38 cellular contexts compared by ENCODE assay signal in the genomic region with DNA sequence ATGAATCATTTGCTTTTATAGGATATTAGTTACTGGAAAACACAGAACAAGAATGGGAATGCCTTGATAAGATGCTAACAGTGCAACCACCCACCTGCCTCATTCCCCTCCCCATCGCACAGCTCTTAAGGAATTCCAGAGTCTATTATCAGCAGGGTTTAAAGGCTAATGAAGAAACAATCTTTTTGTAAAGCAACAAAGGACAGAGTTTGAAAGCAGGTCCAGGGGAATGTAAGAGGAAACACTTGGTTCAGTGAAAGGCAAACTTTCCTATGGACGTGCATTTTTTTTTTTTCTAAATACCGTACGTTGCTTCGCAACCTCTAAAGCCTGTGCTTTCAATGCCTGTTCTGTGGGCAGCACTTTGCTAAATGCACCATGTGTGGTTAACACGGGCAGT.
"Had no signal": no experiment of that assay in that cellular context is flagged by ENCODE, and none has a peak within 500 bp of the region (broad histone marks: within the 10 kb centered on the region; RNA-seq: fewer than 3 reads in every experiment).

No MANE protein-coding gene starts in this region.

- H3K4me3 ChIP-seq: adrenal gland, ascending aorta, body of pancreas, breast epithelium, cardiac muscle cell had no signal

- H3K4me1 Mint-ChIP-seq: activated naive CD4-positive, alpha-beta T cell treated with anti-CD3 and anti-CD28 coated beads, Interleukin-2, amount 10 ng/mL, durations not matched to agents 7 days and 5 days; activated naive CD4-positive, alpha-beta T cell treated with anti-CD3 and anti-CD28 coated beads, Interleukin-2, amount 50 U/mL, for 24 hours; activated naive CD8-positive, alpha-beta T cell treated with anti-CD3 and anti-CD28 coated beads for 36 hours; activated naive CD8-positive, alpha-beta T cell treated with anti-CD3 and anti-CD28 coated beads, Interleukin-2, amount 10 ng/mL, durations not matched to agents 7 days and 5 days; activated naive CD8-positive, alpha-beta T cell treated with anti-CD3 and anti-CD28 coated beads, Interleukin-2, amount 50 U/mL, for 24 hours; activated T-helper 17 cell treated with anti-CD3 and anti-CD28 coated beads, Interleukin-2, amount 50 U/mL, for 72 hours; brain; central memory CD8-positive, alpha-beta T cell had no signal

- H3K27ac Mint-ChIP-seq: activated naive CD4-positive, alpha-beta T cell treated with anti-CD3 and anti-CD28 coated beads for 36 hours; activated naive CD4-positive, alpha-beta T cell treated with anti-CD3 and anti-CD28 coated beads, Interleukin-2, amount 10 ng/mL, durations not matched to agents 7 days and 5 days; activated naive CD4-positive, alpha-beta T cell treated with anti-CD3 and anti-CD28 coated beads, Interleukin-2, amount 50 U/mL, for 24 hours; activated naive CD4-positive, alpha-beta T cell treated with anti-CD3 and anti-CD28 coated beads, Interleukin-2, amount 50 U/mL, for 72 hours; activated naive CD8-positive, alpha-beta T cell; activated naive CD8-positive, alpha-beta T cell treated with anti-CD3 and anti-CD28 coated beads for 36 hours; activated naive CD8-positive, alpha-beta T cell treated with anti-CD3 and anti-CD28 coated beads, Interleukin-2, amount 10 ng/mL, durations not matched to agents 7 days and 5 days; activated naive CD8-positive, alpha-beta T cell treated with anti-CD3 and anti-CD28 coated beads, Interleukin-2, amount 50 U/mL, for 24 hours; activated T-cell treated with anti-CD3 and anti-CD28 coated beads, Interleukin-2, amount 50 U/mL, for 24 hours; activated T-cell treated with anti-CD3 and anti-CD28 coated beads, Interleukin-2, amount 50 U/mL, for 72 hours; activated T-helper 1 cell treated with anti-CD3 and anti-CD28 coated beads, Interleukin-12 subunit alpha, Interleukin-12 subunit beta, Interleukin-2, Interleukin-4 antibody, amounts not matched to agents 30 ng/mL and 10 ng/mL and 1 ng/mL, durations not matched to agents 14 hours and 24 hours and 36 hours; activated T-helper 17 cell treated with anti-CD3 and anti-CD28 coated beads, Interleukin-2, amount 50 U/mL, for 72 hours; activated T-helper 2 cell treated with anti-CD3 and anti-CD28 coated beads, Interferon-gamma antibody, Interleukin-2, Interleukin-4, amounts not matched to agents 10 μg/mL and 5 μg/mL and 100 μg/mL, durations not matched to agents 14 hours and 24 hours and 36 hours; brain had no signal

- H3K27me3 ChIP-seq: adrenal gland, ascending aorta, body of pancreas, brain microvascular endothelial cell, cardiac muscle cell had no signal

- H3K27ac ChIP-seq: adrenal gland, ascending aorta, body of pancreas, brain microvascular endothelial cell, breast epithelium, cardiac muscle cell had no signal

- H3K9me3 ChIP-seq: adrenal gland, ascending aorta, body of pancreas had no signal

- DNase-seq: activated effector memory CD4-positive, alpha-beta T cell treated with anti-CD3 and anti-CD28 coated beads, Interleukin-2, amount 50 U/mL, for 16 hours; activated effector memory CD4-positive, alpha-beta T cell treated with Interleukin-2 at 50 U/mL for 16 hours; activated gamma-delta T cell; activated gamma-delta T cell treated with Interleukin-2 at 50 U/mL for 16 hours; activated naive CD4-positive, alpha-beta T cell; activated naive CD4-positive, alpha-beta T cell treated with anti-CD3 and anti-CD28 coated beads for 36 hours; activated naive CD4-positive, alpha-beta T cell treated with anti-CD3 and anti-CD28 coated beads, Interleukin-2, amount 10 ng/mL, durations not matched to agents 7 days and 5 days; activated naive CD4-positive, alpha-beta T cell treated with anti-CD3 and anti-CD28 coated beads, Interleukin-2, amount 50 U/mL, for 16 hours; activated naive CD4-positive, alpha-beta T cell treated with Interleukin-2 at 50 U/mL for 16 hours; activated naive CD8-positive, alpha-beta T cell treated with anti-CD3 and anti-CD28 coated beads for 36 hours; activated naive CD8-positive, alpha-beta T cell treated with anti-CD3 and anti-CD28 coated beads, Interleukin-2, amount 10 ng/mL, durations not matched to agents 7 days and 5 days; activated naive CD8-positive, alpha-beta T cell treated with anti-CD3 and anti-CD28 coated beads, Interleukin-2, amount 50 U/mL, for 24 hours; activated T-cell treated with anti-CD3 and anti-CD28 coated beads, Interleukin-2, amount 50 U/mL, for 1 hour; activated T-cell treated with anti-CD3 and anti-CD28 coated beads, Interleukin-2, amount 50 U/mL, for 24 hours; activated T-cell treated with anti-CD3 and anti-CD28 coated beads, Interleukin-2, amount 50 U/mL, for 4 hours; activated T-cell treated with anti-CD3 and anti-CD28 coated beads, Interleukin-2, amount 50 U/mL, for 48 hours; activated T-cell treated with anti-CD3 and anti-CD28 coated beads, Interleukin-2, amount 50 U/mL, for 72 hours; adrenal gland; amniotic stem cell; amygdala; anterior cingulate cortex; aorta; body of pancreas; brain microvascular endothelial cell; caudate nucleus; central memory CD4-positive, alpha-beta T cell; cerebellar nuclear complex had no signal

- H3K36me3 ChIP-seq: adrenal gland, ascending aorta, brain microvascular endothelial cell, breast epithelium, cardiac muscle cell had no signal

- H3K9me3 Mint-ChIP-seq: activated naive CD4-positive, alpha-beta T cell treated with anti-CD3 and anti-CD28 coated beads for 36 hours; activated naive CD4-positive, alpha-beta T cell treated with anti-CD3 and anti-CD28 coated beads, Interleukin-2, amount 10 ng/mL, durations not matched to agents 7 days and 5 days; activated naive CD4-positive, alpha-beta T cell treated with anti-CD3 and anti-CD28 coated beads, Interleukin-2, amount 50 U/mL, for 24 hours; activated naive CD8-positive, alpha-beta T cell treated with anti-CD3 and anti-CD28 coated beads for 36 hours; activated T-cell treated with anti-CD3 and anti-CD28 coated beads, Interleukin-2, amount 50 U/mL, for 4 hours; activated T-helper 1 cell treated with anti-CD3 and anti-CD28 coated beads, Interleukin-12 subunit alpha, Interleukin-12 subunit beta, Interleukin-2, Interleukin-4 antibody, amounts not matched to agents 30 ng/mL and 10 ng/mL and 1 ng/mL, durations not matched to agents 14 hours and 24 hours and 36 hours; activated T-helper 17 cell treated with anti-CD3 and anti-CD28 coated beads, Interleukin-2, amount 50 U/mL, for 72 hours; activated T-helper 2 cell treated with anti-CD3 and anti-CD28 coated beads, Interferon-gamma antibody, Interleukin-2, Interleukin-4, amounts not matched to agents 10 μg/mL and 5 μg/mL and 100 μg/mL, durations not matched to agents 14 hours and 24 hours and 36 hours; central memory CD8-positive, alpha-beta T cell had no signal

- H3K27me3 Mint-ChIP-seq: activated naive CD4-positive, alpha-beta T cell treated with anti-CD3 and anti-CD28 coated beads, Interleukin-2, amount 10 ng/mL, durations not matched to agents 7 days and 5 days; activated naive CD8-positive, alpha-beta T cell treated with anti-CD3 and anti-CD28 coated beads for 36 hours; activated naive CD8-positive, alpha-beta T cell treated with anti-CD3 and anti-CD28 coated beads, Interleukin-2, amount 10 ng/mL, durations not matched to agents 7 days and 5 days; brain had no signal

- ATAC-seq: activated naive CD4-positive, alpha-beta T cell treated with anti-CD3 and anti-CD28 coated beads, Interleukin-2, amount 50 U/mL, for 72 hours; activated naive CD8-positive, alpha-beta T cell treated with anti-CD3 and anti-CD28 coated beads, Interleukin-2, amount 50 U/mL, for 24 hours; activated T-cell treated with anti-CD3 and anti-CD28 coated beads, Interleukin-2, amount 50 U/mL, for 4 hours; activated T-cell treated with anti-CD3 and anti-CD28 coated beads, Interleukin-2, amount 50 U/mL, for 72 hours; activated T-helper 17 cell treated with anti-CD3 and anti-CD28 coated beads, Interleukin-2, amount 50 U/mL, for 72 hours; body of pancreas had no signal

- H3K4me1 ChIP-seq: adrenal gland, ascending aorta, body of pancreas, breast epithelium had no signal

- H3K36me3 Mint-ChIP-seq: activated naive CD4-positive, alpha-beta T cell treated with anti-CD3 and anti-CD28 coated beads, Interleukin-2, amount 10 ng/mL, durations not matched to agents 7 days and 5 days; activated naive CD4-positive, alpha-beta T cell treated with anti-CD3 and anti-CD28 coated beads, Interleukin-2, amount 50 U/mL, for 24 hours; activated naive CD4-positive, alpha-beta T cell treated with anti-CD3 and anti-CD28 coated beads, Interleukin-2, amount 50 U/mL, for 72 hours; activated naive CD8-positive, alpha-beta T cell; activated naive CD8-positive, alpha-beta T cell treated with anti-CD3 and anti-CD28 coated beads for 36 hours; activated naive CD8-positive, alpha-beta T cell treated with anti-CD3 and anti-CD28 coated beads, Interleukin-2, amount 10 ng/mL, durations not matched to agents 7 days and 5 days; brain had no signal

- H3K4me3 Mint-ChIP-seq: activated naive CD4-positive, alpha-beta T cell treated with anti-CD3 and anti-CD28 coated beads for 36 hours; activated naive CD4-positive, alpha-beta T cell treated with anti-CD3 and anti-CD28 coated beads, Interleukin-2, amount 10 ng/mL, durations not matched to agents 7 days and 5 days; activated naive CD4-positive, alpha-beta T cell treated with anti-CD3 and anti-CD28 coated beads, Interleukin-2, amount 50 U/mL, for 24 hours; activated naive CD8-positive, alpha-beta T cell; activated naive CD8-positive, alpha-beta T cell treated with anti-CD3 and anti-CD28 coated beads for 36 hours; activated naive CD8-positive, alpha-beta T cell treated with anti-CD3 and anti-CD28 coated beads, Interleukin-2, amount 10 ng/mL, durations not matched to agents 7 days and 5 days; activated naive CD8-positive, alpha-beta T cell treated with anti-CD3 and anti-CD28 coated beads, Interleukin-2, amount 50 U/mL, for 24 hours; activated T-cell treated with anti-CD3 and anti-CD28 coated beads, Interleukin-2, amount 50 U/mL, for 24 hours; activated T-cell treated with anti-CD3 and anti-CD28 coated beads, Interleukin-2, amount 50 U/mL, for 4 hours; activated T-cell treated with anti-CD3 and anti-CD28 coated beads, Interleukin-2, amount 50 U/mL, for 72 hours; activated T-helper 1 cell treated with anti-CD3 and anti-CD28 coated beads, Interleukin-12 subunit alpha, Interleukin-12 subunit beta, Interleukin-2, Interleukin-4 antibody, amounts not matched to agents 30 ng/mL and 10 ng/mL and 1 ng/mL, durations not matched to agents 14 hours and 24 hours and 36 hours; activated T-helper 17 cell treated with anti-CD3 and anti-CD28 coated beads, Interleukin-2, amount 50 U/mL, for 72 hours; brain; central memory CD8-positive, alpha-beta T cell had no signal
